In genomic region chr6:33208089-33208967, GRCh38 we compare ENCODE assay signal across 1 cellular context.
TF ChIP-seq lines count a peak whose summit lies in the region.

RING1 (plus strand) TSS chr6:33208500; CDS start chr6:33208823, 323 bp downstream.

TF ChIP-seq in K562, 482 proteins besides CTCF, POLR2A, EP300 and RAD21 (continued from another document and continues in another):
- TF ChIP-seq CREB3L1 (IDR thresholded peaks at IDR 0.05; ENCODE audit: borderline replicate concordance, low read depth) (peak; percentile 85), BMI1 (IDR thresholded peaks at IDR 0.05; ENCODE audit: low read length) (no peak), ZBTB26 (CRISPR knock-in tag; IDR thresholded peaks at IDR 0.05) (no peak), ZFP91 (CRISPR knock-in tag; IDR thresholded peaks at IDR 0.05) (peak; percentile 59; the same call in 1 of the 2 replicates), CBX1 (IDR thresholded peaks at IDR 0.05; ENCODE audit: low read depth) (peak; percentile 80), ZC3H11A (IDR thresholded peaks at IDR 0.05; ENCODE audit: low read depth, low read length) (no peak), GABPB2 (CRISPR knock-in tag; conservative IDR thresholded peaks at IDR 0.05) (peak; percentile 50; the same call in 1 of the 2 replicates), ARID2 (IDR thresholded peaks at IDR 0.05) (no peak), MTA3 (IDR thresholded peaks at IDR 0.05; ENCODE audit: borderline replicate concordance) (peak; percentile 97), E2F4 (CRISPR knock-in tag; IDR thresholded peaks at IDR 0.05; ENCODE audit: low read depth) (peak; percentile 70; the same call in 1 of the 2 replicates), GATAD2A (IDR thresholded peaks at IDR 0.05) (peak; percentile 99), TBP (optimal IDR thresholded peaks at IDR 0.05; ENCODE audit: low read depth, low read length) (peak; percentile 88), RBM22 (IDR thresholded peaks at IDR 0.05; ENCODE audit: low read depth, low read length, poor library complexity, severe bottlenecking) (peak; percentile 93), CCNT2 (IDR thresholded peaks at IDR 0.05; ENCODE audit: borderline replicate concordance, extremely low read depth, insufficient read length, low read depth, low read length) (peak; percentile 86), RUNX1 (IDR thresholded peaks at IDR 0.05; ENCODE audit: low read depth) (peak; percentile 54; the same call in 1 of the 2 replicates), GABPB1 (CRISPR knock-in tag; IDR thresholded peaks at IDR 0.05) (peak; percentile 99), E2F6 (IDR thresholded peaks at IDR 0.05; ENCODE audit: borderline replicate concordance in 1 of 2, extremely low read depth in 1 of 2, insufficient read depth in 1 of 2, insufficient read length in 1 of 2, low read depth in 1 of 2, low read length in 1 of 2, poor library complexity in 1 of 2, severe bottlenecking in 1 of 2) (peak; percentile 73 to 76), POLR2AphosphoS5 (IDR thresholded peaks at IDR 0.05; ENCODE audit: control insufficient read depth, insufficient read depth, low read depth, low read length) (peak; percentile 83), ZNF766 (CRISPR knock-in tag; conservative IDR thresholded peaks at IDR 0.05) (0 out of 2 replicates have a peak, but pooled peaks have one; percentile 48), SAP30 (IDR thresholded peaks at IDR 0.05; ENCODE audit: borderline replicate concordance, insufficient read depth, low read depth, low read length, poor library complexity, severe bottlenecking) (peak; percentile 20), ZBTB7A (IDR thresholded peaks at IDR 0.05; ENCODE audit: borderline replicate concordance, control insufficient read depth, low read depth, low read length) (peak; percentile 77), HDAC2 (IDR thresholded peaks at IDR 0.05) (peak; percentile 80), TAF1 (IDR thresholded peaks at IDR 0.05; ENCODE audit: control insufficient read depth, extremely low read depth, insufficient read depth, low read length, severe bottlenecking) (peak; percentile 90), KDM5B (IDR thresholded peaks at IDR 0.05; ENCODE audit: insufficient replicate concordance, low read depth, low read length) (peak; percentile 86), STAT6 (CRISPR knock-in tag; IDR thresholded peaks at IDR 0.05) (peak; percentile 94; the same call in 1 of the 2 replicates), POLR2AphosphoS2 (IDR thresholded peaks at IDR 0.05; ENCODE audit: low read length) (peak; percentile 68; the same call in 1 of the 2 replicates), PML (IDR thresholded peaks at IDR 0.05; ENCODE audit: low read length) (peak; percentile 82; the same call in 1 of the 2 replicates), CBFB (CRISPR knock-in tag; IDR thresholded peaks at IDR 0.05) (peak; percentile 73; the same call in 1 of the 2 replicates), RNF2 (IDR thresholded peaks at IDR 0.05) (no peak), DLX4 (CRISPR knock-in tag; IDR thresholded peaks at IDR 0.05) (no peak), SIN3A (IDR thresholded peaks at IDR 0.05; ENCODE audit: borderline replicate concordance in 2 of 2, control insufficient read depth in 1 of 2, low read depth in 2 of 2, low read length in 2 of 2) (peak; percentile 85 to 95; a peak in 3 of 4 replicates), POLR2G (IDR thresholded peaks at IDR 0.05; ENCODE audit: low read depth, low read length) (peak; percentile 97), NBN (IDR thresholded peaks at IDR 0.05; ENCODE audit: low read depth) (peak; percentile 78; the same call in 1 of the 2 replicates), RBM17 (IDR thresholded peaks at IDR 0.05; ENCODE audit: borderline replicate concordance, low read depth, low read length) (no peak), HOMEZ (CRISPR knock-in tag; IDR thresholded peaks at IDR 0.05) (peak; percentile 7; the same call in 1 of the 2 replicates), LCOR (CRISPR knock-in tag; IDR thresholded peaks at IDR 0.05) (peak; percentile 75; the same call in 1 of the 2 replicates), CAMTA2 (CRISPR knock-in tag; conservative IDR thresholded peaks at IDR 0.05) (0 out of 2 replicates have a peak, but pooled peaks have one; percentile 69), ZNF511 (CRISPR knock-in tag; IDR thresholded peaks at IDR 0.05) (peak; percentile 61; the same call in 1 of the 2 replicates), ZBTB5 (IDR thresholded peaks at IDR 0.05) (peak; percentile 77), MAZ (CRISPR knock-in tag; conservative IDR thresholded peaks at IDR 0.05 in 1 of 2, IDR thresholded peaks at IDR 0.05 in 1 of 2) (peak; percentile 97 to 98), ZBED1 (IDR thresholded peaks at IDR 0.05) (peak; percentile 67; the same call in 1 of the 2 replicates), POLR2H (tag; IDR thresholded peaks at IDR 0.05; ENCODE audit: low read depth) (peak; percentile 69), NFYB (IDR thresholded peaks at IDR 0.05; ENCODE audit: extremely low read depth, insufficient read length) (no peak), BHLHE40 (IDR thresholded peaks at IDR 0.05; ENCODE audit: low read length) (peak; percentile 42; the same call in 1 of the 2 replicates), CREM (IDR thresholded peaks at IDR 0.05; ENCODE audit: low read depth) (peak; percentile 100), ZBTB9 (CRISPR knock-in tag; IDR thresholded peaks at IDR 0.05) (peak; percentile 89; the same call in 1 of the 2 replicates), GTF2F1 (IDR thresholded peaks at IDR 0.05; ENCODE audit: low read depth, low read length) (peak; percentile 71; the same call in 1 of the 2 replicates)
